ENCODE assay signal across 19 cellular contexts in genomic region chr11:77195071-77195705, GRCh38.
DNase-seq lines count a peak whose midpoint lies in the region; ATAC-seq and TF ChIP-seq lines count a peak whose summit lies in the region.
"Had no signal": no experiment of that assay in that cellular context is flagged by ENCODE, and none has a peak within 500 bp of the region (broad histone marks: within the 10 kb centered on the region; RNA-seq: fewer than 3 reads in every experiment).

No MANE protein-coding gene starts in this region.

- H3K27me3 ChIP-seq in left ventricle myocardium inferior (ENCODE audit: low read depth): no peaks in the 10 kb centered on the region
- H3K27me3 ChIP-seq in aorta (ENCODE audit: control insufficient read depth in 1 of 2, insufficient read depth in 2 of 2, low read length in 1 of 2): no peaks in the 10 kb centered on the region
- H3K27me3 ChIP-seq: cardiac muscle cell, neutrophil had no signal

- H3K36me3 ChIP-seq in left ventricle myocardium inferior (no peaks in the 10 kb centered on the region), mucosa of descending colon (ENCODE audit: low read depth) (no peaks in the 10 kb centered on the region), aorta (ENCODE audit: control insufficient read depth in 1 of 2, insufficient read depth in 2 of 2, low read length in 1 of 2) (no peaks in the 10 kb centered on the region)
- H3K36me3 ChIP-seq: cardiac muscle cell, neutrophil had no signal

- intact Hi-C loops in Right ventricle myocardium superior (cut with DNase I): no loop called here
- intact Hi-C loops in left ventricle myocardium inferior (cut with micrococcal nuclease): no loop called here
- intact Hi-C loops in mucosa of descending colon (cut with DNase I, micrococcal nuclease): loop anchor here in 1 of 2 donors (10.0 kb wide), 1 partner anchor 350 kb away; no protein-coding TSS in a partner anchor
- intact Hi-C loops in aorta (cut with DNase I): no loop called here
- intact Hi-C loops in lower leg skin (cut with DNase I; ENCODE audit: low total_unique reads): no loop called here

- TF ChIP-seq POLR2A in lower leg skin (IDR thresholded peaks at IDR 0.05): no peak

- no peaks in the 10 kb centered on the region for H3K9me3 ChIP-seq in left ventricle myocardium inferior (replicated peaks)
- no peaks in the 10 kb centered on the region for H3K9me3 ChIP-seq in mucosa of descending colon
- no peaks in the 10 kb centered on the region for H3K9me3 ChIP-seq in aorta (ENCODE audit: control insufficient read depth, low read length)
- H3K9me3 ChIP-seq: Caco-2, neutrophil had no signal

- no peak for TF ChIP-seq CTCF in left ventricle myocardium inferior (IDR thresholded peaks at IDR 0.05; ENCODE audit: borderline replicate concordance)
- no peak for TF ChIP-seq CTCF in VCaP (conservative IDR thresholded peaks at IDR 0.05)
- TF ChIP-seq CTCF in mucosa of descending colon (IDR thresholded peaks at IDR 0.05): no peak
- no peak for TF ChIP-seq CTCF in lower leg skin (IDR thresholded peaks at IDR 0.05)

- H3K4me3 ChIP-seq in left ventricle myocardium inferior (no peak overlapping the region), mucosa of descending colon (no peak overlapping the region), aorta (ENCODE audit: low read length in 2 of 2) (no peak overlapping the region), lower leg skin (ENCODE audit: low read depth, poor library complexity, severe bottlenecking) (no peak overlapping the region)
- H3K4me3 ChIP-seq: cardiac muscle cell, PC-9 had no signal

- peak; percentile 39 for DNase-seq in Right ventricle myocardium superior
- no peak for DNase-seq in left ventricle myocardium inferior
- DNase-seq in mucosa of descending colon: peak in 2 of 3 donors; percentile 21 to 33
- peak; percentile 38 to 56 for DNase-seq in aorta
- DNase-seq in lower leg skin (ENCODE audit: low spot score in 2 of 2): no peak
- no peak for DNase-seq in activated naive CD4-positive, alpha-beta T cell treated with Interleukin-2 at 50 U/mL for 16 hours
- no peak for DNase-seq in mesenteric fat pad (ENCODE audit: low spot score)
- DNase-seq: activated CD4-positive, alpha-beta memory T cell treated with anti-CD3 and anti-CD28 coated beads, Interleukin-2, amount 10 ng/mL, durations not matched to agents 7 days and 5 days; activated CD4-positive, CD25-positive, alpha-beta regulatory T cell; activated gamma-delta T cell treated with Interleukin-2 at 50 U/mL for 16 hours; activated T-cell treated with anti-CD3 and anti-CD28 coated beads for 4 hours; amniotic stem cell had no signal

- ATAC-seq in Right ventricle myocardium superior (ENCODE audit: poor library complexity) (peak; percentile 50), mucosa of descending colon (no peak), aorta (ENCODE audit: low FRiP score) (no peak)
- ATAC-seq: HCT116 had no signal

- peaks cover 12% of the 10 kb centered on the region for H3K4me1 ChIP-seq in left ventricle myocardium inferior
- no peaks in the 10 kb centered on the region for H3K4me1 ChIP-seq in mucosa of descending colon (ENCODE audit: low read depth)
- H3K4me1 ChIP-seq in aorta (ENCODE audit: control insufficient read depth in 1 of 2, insufficient read depth in 2 of 2, low read length in 2 of 2): no peaks in the 10 kb centered on the region
- H3K4me1 ChIP-seq: Caco-2 had no signal

- H3K27ac ChIP-seq in left ventricle myocardium inferior (replicated peaks) (no peak overlapping the region), VCaP (peak overlapping the region; percentile 29; the same call in 1 of the 2 replicates), aorta (ENCODE audit: low read depth in 1 of 2, low read length in 2 of 2) (no peak overlapping the region)
- H3K27ac ChIP-seq: cardiac muscle cell, epithelial cell of prostate, neutrophil, PC-9 had no signal

- 70 to 73% methylated on average over 16 of the region's 16 CpGs for WGBS in aorta, 2 donors
- 72 to 79% methylated on average over 15 to 16 of the region's 16 CpGs for WGBS in lower leg skin, 2 donors

Comparison
In these comparisons a context has a peak if more than half of its experiments do, and no peak if none do; other contexts are left out.
1. DNase-seq: peak in Right ventricle myocardium superior (single experiment), mucosa of descending colon (2 of 3) and aorta (2 of 2); none in left ventricle myocardium inferior (single experiment), lower leg skin (0 of 2), activated naive CD4-positive, alpha-beta T cell treated with Interleukin-2 at 50 U/mL for 16 hours (single experiment) and mesenteric fat pad (single experiment).